Comparison of ENCODE assay signal across 12 cellular contexts in genomic region chr10:133182190-133182589, GRCh38. TPM values are rescaled to one million over a fixed set of nuclear protein-coding genes. Genes with fewer than 3 reads are reported as not detected.
"Had no signal": no experiment of that assay in that cellular context is flagged by ENCODE, and none has a peak within 500 bp of the region (broad histone marks: within the 10 kb centered on the region; RNA-seq: fewer than 3 reads in every experiment).

No MANE protein-coding gene starts in this region.

- H3K9me3 ChIP-seq: HAP-1 had no signal

- H3K4me3 Mint-ChIP-seq: HFFc6, IgD-negative memory B cell had no signal

- H3K36me3 ChIP-seq: HAP-1 had no signal

- ATAC-seq: HCT116, HepG2 had no signal

- H3K9ac ChIP-seq: GM23248 had no signal

- H2AFZ ChIP-seq: GM23248 had no signal

- H3K27ac ChIP-seq: GM23248, HL-60 had no signal

- H3K4me1 ChIP-seq: HAP-1 had no signal

- DNase-seq: GM23248, GOT3, H7, HFFc6, KBM-7 had no signal

- H3K4me3 ChIP-seq: GM23248, HAP-1 had no signal

- H3K36me3 Mint-ChIP-seq: IgD-negative memory B cell had no signal

- H3K4me1 Mint-ChIP-seq: IgD-negative memory B cell had no signal

- H3K27ac Mint-ChIP-seq: HFFc6, IgD-negative memory B cell had no signal

RNA-seq across cellular contexts. Expression of gene KNDC1, which starts 22.2 kb away (rescaled TPM):
- total RNA-seq: HepG2, HT1080 had no signal

RNA-seq across cellular contexts. Expression of gene UTF1, which starts 47.8 kb away (rescaled TPM):
- total RNA-seq: GM23248, H4, HepG2, HFFc6, HT1080 had no signal
- polyA plus RNA-seq: GM23248, HepG2, IgD-negative memory B cell had no signal

RNA-seq across cellular contexts. Expression of gene VENTX, which starts 55.5 kb away (rescaled TPM):
- total RNA-seq: GM23248, H4, HepG2, HFFc6 had no signal
- polyA plus RNA-seq: GM23248, HepG2, IgD-negative memory B cell had no signal
